Comparison of ENCODE assay signal across 10 cellular contexts in genomic region chr17:7380321-7380720, GRCh38. TPM values are rescaled to one million over a fixed set of nuclear protein-coding genes. Genes with fewer than 3 reads are reported as not detected.
DNase-seq lines count a peak whose midpoint lies in the region; ATAC-seq, FAIRE-seq and TF ChIP-seq lines count a peak whose summit lies in the region.
"Had no signal": no experiment of that assay in that cellular context is flagged by ENCODE, and none has a peak within 500 bp of the region (broad histone marks: within the 10 kb centered on the region; RNA-seq: fewer than 3 reads in every experiment).

No MANE protein-coding gene starts in this region.

- peaks cover 4% of the 10 kb centered on the region for H3K36me3 Mint-ChIP-seq in mesothelial cell of epicardium

- no peak for DNase-seq in A549 (ENCODE audit: low read depth in 1 of 2, low spot score in 1 of 2)
- DNase-seq in NCI-H146 (lab: John Stamatoyannopoulos, UW), result peak; percentile 57
- peak; percentile 56 for DNase-seq in epidermal melanocyte (ENCODE audit: insufficient read length, low spot score)
- DNase-seq in mesothelial cell of epicardium (ENCODE audit: low spot score in 2 of 2, unreplicated experiment in 2 of 2), result peak in 1 of 2 experiments; percentile 56
- DNase-seq in NCI-H2107 treated with DMSO at 0.1 percent for 48 hours (lab: John Stamatoyannopoulos, UW; ENCODE audit: unreplicated experiment), result no peak
- DNase-seq in KG1 (lab: John Stamatoyannopoulos, UW), result no peak
- DNase-seq: stimulated activated CD4-positive, alpha-beta T cell treated with anti-CD3 and anti-CD28 coated beads, Interleukin-2, amount 100 ng/mL, for 48 hours had no signal

- TF ChIP-seq CTCF in A549 (IDR thresholded peaks at IDR 0.05) (no peak), mesothelial cell of epicardium (IDR thresholded peaks at IDR 0.05; ENCODE audit: unreplicated experiment) (no peak)

- peak overlapping the region; percentile 79 for H3K4me3 Mint-ChIP-seq in mesothelial cell of epicardium
- H3K4me3 Mint-ChIP-seq: T-helper 1 cell treated with Interleukin-12 subunit alpha and Interleukin-12 subunit beta and Interleukin-4 antibody, amounts not matched to agents 30 μg/mL and 1 μg/mL, for 36 hours had no signal

- no peak for TF ChIP-seq RAD21 in A549 (conservative IDR thresholded peaks at IDR 0.05 in 1 of 2, IDR thresholded peaks at IDR 0.05 in 1 of 2)

- FAIRE-seq in A549 (lab: Jason Lieb, UNC), result no peak

- peaks cover 6% of the 10 kb centered on the region for H3K9me3 Mint-ChIP-seq in mesothelial cell of epicardium

- TF ChIP-seq POLR2A in A549 (IDR thresholded peaks at IDR 0.05; ENCODE audit: low read length), result no peak

- H3K4me1 ChIP-seq in A549, result no peaks in the 10 kb centered on the region

- POLR2A ChIA-PET in A549 (lab: Yijun Ruan, JAX), result interaction anchor here (2.0 to 2.1 kb wide), 2 partner anchors 14 to 24 kb away, joined by 7 to 8 read pairs; partner anchors contain the start of genes PLSCR3 and TMEM256

- H3K9me3 ChIP-seq in A549, result peaks cover 20% of the 10 kb centered on the region

- peak overlapping the region in 1 of 2 experiments; percentile 74; a peak in 4 of 6 replicates for H3K27ac ChIP-seq in A549

- WGBS in A549 (ENCODE audit: missing lambda C conversion rate), result 87% methylated on average over 7 of the region's 7 CpGs

- peak overlapping the region; percentile 82 for H3K27ac Mint-ChIP-seq in mesothelial cell of epicardium
- H3K27ac Mint-ChIP-seq: T-helper 1 cell treated with Interleukin-12 subunit alpha and Interleukin-12 subunit beta and Interleukin-4 antibody, amounts not matched to agents 30 μg/mL and 1 μg/mL, for 36 hours had no signal

- H3K4me3 ChIP-seq in A549, result peak overlapping the region; percentile 46

- CTCF ChIA-PET in A549 (lab: Yijun Ruan, JAX), result interaction anchor here (0.8 to 17.1 kb wide), 8 partner anchors 8 to 181 kb away, joined by 3 to 139 read pairs (median 4); partner anchors contain the start of genes KCTD11, NEURL4, SENP3 and TMEM95

- peaks cover 15% of the 10 kb centered on the region for H3K4me1 Mint-ChIP-seq in mesothelial cell of epicardium

- ATAC-seq in A549 (no peak; a peak in 2 of 6 replicates), HG02938 (IDR thresholded peaks at IDR 0.05; ENCODE audit: unreplicated experiment) (no peak), HG02678 (IDR thresholded peaks at IDR 0.05; ENCODE audit: unreplicated experiment) (no peak)

- no peak for TF ChIP-seq EP300 in A549 (IDR thresholded peaks at IDR 0.05)

- peaks cover 41% of the 10 kb centered on the region for H3K27me3 Mint-ChIP-seq in mesothelial cell of epicardium (ENCODE audit: low read depth)

- peak overlapping the region; percentile 69 for H3K4me2 ChIP-seq in A549

TF ChIP-seq in A549, 52 proteins besides CTCF, POLR2A, EP300 and RAD21:
- TF ChIP-seq HDAC2 (IDR thresholded peaks at IDR 0.05), result no peak
- no peak for TF ChIP-seq RFX5 (IDR thresholded peaks at IDR 0.05)
- TF ChIP-seq ZNF302 (CRISPR knock-in tag; IDR thresholded peaks at IDR 0.05), result no peak
- no peak for TF ChIP-seq CBX2 (IDR thresholded peaks at IDR 0.05; ENCODE audit: borderline replicate concordance, low read depth)
- TF ChIP-seq BHLHE40 (IDR thresholded peaks at IDR 0.05; ENCODE audit: low read depth, low read length), result no peak
- no peak for TF ChIP-seq MAZ (IDR thresholded peaks at IDR 0.05; ENCODE audit: borderline replicate concordance, low read depth, low read length)
- TF ChIP-seq JUN (IDR thresholded peaks at IDR 0.05), result no peak
- TF ChIP-seq HOXB13 (CRISPR knock-in tag; IDR thresholded peaks at IDR 0.05; ENCODE audit: low read depth), result no peak
- no peak for TF ChIP-seq BCL3 (IDR thresholded peaks at IDR 0.05)
- no peak for TF ChIP-seq EHMT2 (IDR thresholded peaks at IDR 0.05; ENCODE audit: low read depth)
- no peak for TF ChIP-seq CHD4 (IDR thresholded peaks at IDR 0.05; ENCODE audit: borderline replicate concordance)
- no peak for TF ChIP-seq RCOR1 (IDR thresholded peaks at IDR 0.05; ENCODE audit: low read depth, low read length)
- TF ChIP-seq PHF8 (IDR thresholded peaks at IDR 0.05; ENCODE audit: borderline replicate concordance, low read depth), result no peak

RNA-seq across cellular contexts. Expression of gene TNK1, which starts 0.6 kb away (rescaled TPM):
- 1.2 and 1.8 TPM in 2 replicates for polyA plus RNA-seq in A549 (2011; rRNA removed)
- 0.96 and 1.3 TPM in 2 replicates for polyA plus RNA-seq in A549 (2012; cell fraction: cytosol; rRNA removed)
- 2.4 and 3.3 TPM in 2 replicates for polyA plus RNA-seq in A549 (2012; cell fraction: nucleus; rRNA removed)
- polyA plus RNA-seq in A549 (2017; fragmentation: RNase III; extraction: RNeasy Plus Mini Kit Qiagen cat#74134 plus additional on column Dnase treatment), result 2.1 to 2.4 TPM (median 2.2 TPM) in 3 replicates
- polyA minus RNA-seq in A549 (2011; rRNA and poly(A)+ RNA removed), result 2.3 and 2.4 TPM in 2 replicates
- total RNA-seq in mesothelial cell of epicardium, result 8.2 to 9.9 TPM (median 9.0 TPM) in 3 replicates

RNA-seq across cellular contexts. Expression of gene PLSCR3, which starts 14.0 kb away (rescaled TPM):
- polyA plus RNA-seq in A549 (2011; rRNA removed), result 11.0 and 13.7 TPM in 2 replicates
- polyA plus RNA-seq in A549 (2012; cell fraction: cytosol; rRNA removed), result 35.8 and 48.1 TPM in 2 replicates
- polyA plus RNA-seq in A549 (2012; cell fraction: nucleus; rRNA removed), result 68.1 and 78.4 TPM in 2 replicates
- polyA plus RNA-seq in A549 (2017; fragmentation: RNase III; extraction: RNeasy Plus Mini Kit Qiagen cat#74134 plus additional on column Dnase treatment), result 27.5 to 33.4 TPM (median 29.6 TPM) in 3 replicates
- 9.2 and 11.4 TPM in 2 replicates for polyA minus RNA-seq in A549 (2011; rRNA and poly(A)+ RNA removed)
- total RNA-seq in mesothelial cell of epicardium, result 67.4 to 69.3 TPM (median 68.4 TPM) in 3 replicates

RNA-seq across cellular contexts. Expression of gene TMEM256, which starts 23.6 kb away (rescaled TPM):
- 127 and 210 TPM in 2 replicates for polyA plus RNA-seq in A549 (2011; rRNA removed)
- polyA plus RNA-seq in A549 (2012; cell fraction: cytosol; rRNA removed), result 411 and 496 TPM in 2 replicates
- polyA plus RNA-seq in A549 (2012; cell fraction: nucleus; rRNA removed), result 136 and 232 TPM in 2 replicates
- 142 to 166 TPM (median 164 TPM) in 3 replicates for polyA plus RNA-seq in A549 (2017; fragmentation: RNase III; extraction: RNeasy Plus Mini Kit Qiagen cat#74134 plus additional on column Dnase treatment)
- 26.1 and 49.0 TPM in 2 replicates for polyA minus RNA-seq in A549 (2011; rRNA and poly(A)+ RNA removed)
- total RNA-seq in mesothelial cell of epicardium, result 65.7 to 78.3 TPM (median 69.4 TPM) in 3 replicates

RNA-seq across cellular contexts. Expression of gene TMEM95, which starts 25.4 kb away (rescaled TPM):
- polyA plus RNA-seq in A549 (2011; rRNA removed), result not detected in 2 replicates
- polyA plus RNA-seq in A549 (2012; cell fraction: cytosol; rRNA removed), result not detected in 2 replicates
- polyA plus RNA-seq in A549 (2012; cell fraction: nucleus; rRNA removed), result not detected in 2 replicates
- not detected in 3 replicates for polyA plus RNA-seq in A549 (2017; fragmentation: RNase III; extraction: RNeasy Plus Mini Kit Qiagen cat#74134 plus additional on column Dnase treatment)
- not detected in 2 replicates for polyA minus RNA-seq in A549 (2011; rRNA and poly(A)+ RNA removed)
- 0.18 to 0.42 TPM in 2 of 3 replicates, not detected in the other for total RNA-seq in mesothelial cell of epicardium

RNA-seq across cellular contexts. Expression of gene NLGN2, which starts 27.3 kb away (rescaled TPM):
- polyA plus RNA-seq in A549 (2011; rRNA removed) (4.1 and 6.9 TPM in 2 replicates), A549 (2017; fragmentation: RNase III; extraction: RNeasy Plus Mini Kit Qiagen cat#74134 plus additional on column Dnase treatment) (17.6 to 27.9 TPM (median 27.5 TPM) in 3 replicates)
- 11.6 and 15.1 TPM in 2 replicates for polyA plus RNA-seq in A549 (2012; cell fraction: cytosol; rRNA removed)
- 58.2 and 65.5 TPM in 2 replicates for polyA plus RNA-seq in A549 (2012; cell fraction: nucleus; rRNA removed)
- 4.1 and 4.9 TPM in 2 replicates for polyA minus RNA-seq in A549 (2011; rRNA and poly(A)+ RNA removed)
- total RNA-seq in mesothelial cell of epicardium, result 88.0 to 97.5 TPM (median 90.8 TPM) in 3 replicates

Comparison
In these comparisons a context has a peak if more than half of its experiments do, and no peak if none do; other contexts are left out.
1. DNase-seq: peak in NCI-H146 (single experiment) and epidermal melanocyte (single experiment); none in A549 (0 of 2), NCI-H2107 treated with DMSO at 0.1 percent for 48 hours (single experiment) and KG1 (single experiment).